In genomic region chr1:5770981-5771765, GRCh38 we compare ENCODE assay signal across 10 cellular contexts.
A peak's percentile ranks its signal among the peaks of the same experiment; 100 is the strongest.
DNase-seq lines count a peak whose midpoint lies in the region; ATAC-seq and TF ChIP-seq lines count a peak whose summit lies in the region.
"Had no signal": no experiment of that assay in that cellular context is flagged by ENCODE, and none has a peak within 500 bp of the region (broad histone marks: within the 10 kb centered on the region; RNA-seq: fewer than 3 reads in every experiment).

No MANE protein-coding gene starts in this region.

- H3K4me1 Mint-ChIP-seq in mesothelial cell of epicardium = peaks cover 42% of the 10 kb centered on the region
- H3K4me1 Mint-ChIP-seq: stimulated activated memory B cell treated with anti-CD40 and anti-IgM and Interleukin-4, amounts not matched to agents 10 μg/mL and 1 μg/mL and 100 μg/mL, for 72 hours had no signal

- H3K36me3 ChIP-seq in adipocyte (ENCODE audit: control insufficient read depth, insufficient read depth, low read length, severe bottlenecking) = no peaks in the 10 kb centered on the region
- H3K36me3 ChIP-seq in spleen = no peaks in the 10 kb centered on the region

- H3K36me3 Mint-ChIP-seq in mesothelial cell of epicardium = no peaks in the 10 kb centered on the region
- H3K36me3 Mint-ChIP-seq: stimulated activated memory B cell treated with anti-CD40 and anti-IgM and Interleukin-4, amounts not matched to agents 10 μg/mL and 1 μg/mL and 100 μg/mL, for 72 hours; T-cell had no signal

- TF ChIP-seq POLR2A in spleen (IDR thresholded peaks at IDR 0.05) = no peak

- WGBS in spleen, 5 donors = 8 to 14% (median 10%) methylated on average over 13 to 23 of the region's 23 CpGs

- peak overlapping the region; percentile 65 for H3K9ac ChIP-seq in adipocyte (ENCODE audit: low read length)

- ATAC-seq in GM19328 (IDR thresholded peaks at IDR 0.05; ENCODE audit: unreplicated experiment) = no peak
- no peak for ATAC-seq in stimulated activated naive CD8-positive, alpha-beta T cell treated with anti-CD3 and anti-CD28 coated beads, Interleukin-15, Interleukin-2, amounts not matched to agents 100 U/mL and 50 U/mL, for 24 hours
- ATAC-seq: stimulated activated memory B cell treated with anti-CD40 and anti-IgM and Interleukin-4, amounts not matched to agents 10 μg/mL and 1 μg/mL and 100 μg/mL, for 72 hours; T-cell had no signal

- peak overlapping the region; percentile 49 for H3K4me3 Mint-ChIP-seq in mesothelial cell of epicardium
- H3K4me3 Mint-ChIP-seq: stimulated activated memory B cell treated with anti-CD40 and anti-IgM and Interleukin-4, amounts not matched to agents 10 μg/mL and 1 μg/mL and 100 μg/mL, for 72 hours; T-cell had no signal

- intact Hi-C loops in spleen (cut with DNase I; ENCODE audit: low total_unique reads) = no loop called here

- peaks cover 26% of the 10 kb centered on the region for H3K4me1 ChIP-seq in adipocyte (ENCODE audit: control insufficient read depth, insufficient read depth, low read length)
- H3K4me1 ChIP-seq in spleen = peaks cover 0 to 9% (median 4%) of the 10 kb centered on the region in 6 donors

- H3K27me3 Mint-ChIP-seq in mesothelial cell of epicardium (ENCODE audit: low read depth) = peaks cover 10% of the 10 kb centered on the region

- H3K9me3 ChIP-seq in adipocyte (ENCODE audit: control insufficient read depth, low read length) = no peaks in the 10 kb centered on the region
- H3K9me3 ChIP-seq in spleen = no peaks in the 10 kb centered on the region

- H3K4me3 ChIP-seq in adipocyte (ENCODE audit: low read length) = peak overlapping the region; percentile 71
- peak overlapping the region in 1 of 8 donors; percentile 1 for H3K4me3 ChIP-seq in spleen

- TF ChIP-seq CTCF in mesothelial cell of epicardium (IDR thresholded peaks at IDR 0.05; ENCODE audit: unreplicated experiment) (no peak), spleen (IDR thresholded peaks at IDR 0.05 in 8 of 11, conservative IDR thresholded peaks at IDR 0.05 in 3 of 11) (no peak)

- H3K27ac ChIP-seq in spleen = no peak overlapping the region

- no peaks in the 10 kb centered on the region for H3K9me3 Mint-ChIP-seq in mesothelial cell of epicardium
- H3K9me3 Mint-ChIP-seq: stimulated activated memory B cell treated with anti-CD40 and anti-IgM and Interleukin-4, amounts not matched to agents 10 μg/mL and 1 μg/mL and 100 μg/mL, for 72 hours; T-cell had no signal

- H3K27me3 ChIP-seq in adipocyte (replicated peaks; ENCODE audit: control insufficient read depth, insufficient read depth, low read length) (peaks cover 13% of the 10 kb centered on the region), spleen (replicated peaks in 1 of 7) (peaks cover 0 to 57% (median 4%) of the 10 kb centered on the region in 7 donors)

- H3K27ac Mint-ChIP-seq in mesothelial cell of epicardium = peak overlapping the region; percentile 76
- H3K27ac Mint-ChIP-seq: stimulated activated memory B cell treated with anti-CD40 and anti-IgM and Interleukin-4, amounts not matched to agents 10 μg/mL and 1 μg/mL and 100 μg/mL, for 72 hours; T-cell had no signal

- DNase-seq in CMK (ENCODE audit: low read depth) (peak; percentile 62), NCI-H1694 (lab: John Stamatoyannopoulos, UW) (peak; percentile 49), adipocyte (ENCODE audit: low read depth) (peak; percentile 5), mesothelial cell of epicardium (ENCODE audit: low spot score in 2 of 2, unreplicated experiment in 2 of 2) (no peak), spleen (no peak), globus pallidus (ENCODE audit: low spot score) (no peak)
- no peak for DNase-seq in stimulated activated naive CD8-positive, alpha-beta T cell treated with anti-CD3 and anti-CD28 coated beads, Interleukin-15, Interleukin-2, amounts not matched to agents 100 U/mL and 50 U/mL, for 24 hours
- DNase-seq: T-cell had no signal

Comparison
In these comparisons a context has a peak if more than half of its experiments do, and no peak if none do; other contexts are left out.
1. DNase-seq: peak in CMK (single experiment), NCI-H1694 (single experiment) and adipocyte (single experiment); none in mesothelial cell of epicardium (0 of 2), spleen (single experiment), globus pallidus (single experiment) and stimulated activated naive CD8-positive, alpha-beta T cell treated with anti-CD3 and anti-CD28 coated beads, Interleukin-15, Interleukin-2, amounts not matched to agents 100 U/mL and 50 U/mL, for 24 hours (single experiment).